ENCODE assay signal across 8 cellular contexts in the genomic region with DNA sequence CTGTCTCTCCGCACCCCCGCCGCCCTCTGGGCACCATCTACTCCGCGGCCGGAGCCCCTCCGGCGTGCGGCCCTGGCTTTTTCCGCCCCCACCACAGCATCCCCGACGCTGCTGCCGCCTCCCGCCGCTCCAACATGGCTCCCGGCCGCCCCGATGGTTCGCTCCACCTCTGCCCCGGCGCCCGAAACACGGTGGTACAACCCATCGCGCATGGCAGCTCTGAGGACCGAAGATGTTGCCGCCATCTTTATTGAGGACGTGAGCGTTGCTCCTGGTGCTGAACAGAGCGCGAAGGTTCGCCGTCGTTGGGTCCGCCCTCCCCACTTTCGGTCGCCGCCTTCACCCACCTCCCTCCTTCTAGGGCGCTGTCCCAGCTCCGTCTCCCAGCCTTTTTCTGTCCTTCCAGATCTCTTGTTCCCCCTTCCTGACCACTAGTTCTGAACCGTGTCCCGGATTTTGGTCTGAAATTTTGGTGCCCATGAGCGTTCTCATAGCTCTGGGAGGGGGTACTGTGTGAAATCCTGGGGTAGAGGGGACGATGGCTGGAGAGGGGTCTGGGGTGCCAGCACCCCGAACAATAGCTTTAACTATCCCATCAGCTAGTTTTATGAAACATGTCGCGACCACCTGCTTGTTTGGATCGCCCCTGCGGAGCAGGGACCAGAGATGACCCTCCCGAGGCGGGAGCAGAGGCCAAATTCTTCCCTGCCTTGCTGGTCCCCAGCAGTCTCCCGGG. TPM values are rescaled to one million over a fixed set of nuclear protein-coding genes. Genes with fewer than 3 reads are reported as not detected.
DNase-seq lines count a peak whose midpoint lies in the region; ATAC-seq, FAIRE-seq and TF ChIP-seq lines count a peak whose summit lies in the region.

A gene with protein sequence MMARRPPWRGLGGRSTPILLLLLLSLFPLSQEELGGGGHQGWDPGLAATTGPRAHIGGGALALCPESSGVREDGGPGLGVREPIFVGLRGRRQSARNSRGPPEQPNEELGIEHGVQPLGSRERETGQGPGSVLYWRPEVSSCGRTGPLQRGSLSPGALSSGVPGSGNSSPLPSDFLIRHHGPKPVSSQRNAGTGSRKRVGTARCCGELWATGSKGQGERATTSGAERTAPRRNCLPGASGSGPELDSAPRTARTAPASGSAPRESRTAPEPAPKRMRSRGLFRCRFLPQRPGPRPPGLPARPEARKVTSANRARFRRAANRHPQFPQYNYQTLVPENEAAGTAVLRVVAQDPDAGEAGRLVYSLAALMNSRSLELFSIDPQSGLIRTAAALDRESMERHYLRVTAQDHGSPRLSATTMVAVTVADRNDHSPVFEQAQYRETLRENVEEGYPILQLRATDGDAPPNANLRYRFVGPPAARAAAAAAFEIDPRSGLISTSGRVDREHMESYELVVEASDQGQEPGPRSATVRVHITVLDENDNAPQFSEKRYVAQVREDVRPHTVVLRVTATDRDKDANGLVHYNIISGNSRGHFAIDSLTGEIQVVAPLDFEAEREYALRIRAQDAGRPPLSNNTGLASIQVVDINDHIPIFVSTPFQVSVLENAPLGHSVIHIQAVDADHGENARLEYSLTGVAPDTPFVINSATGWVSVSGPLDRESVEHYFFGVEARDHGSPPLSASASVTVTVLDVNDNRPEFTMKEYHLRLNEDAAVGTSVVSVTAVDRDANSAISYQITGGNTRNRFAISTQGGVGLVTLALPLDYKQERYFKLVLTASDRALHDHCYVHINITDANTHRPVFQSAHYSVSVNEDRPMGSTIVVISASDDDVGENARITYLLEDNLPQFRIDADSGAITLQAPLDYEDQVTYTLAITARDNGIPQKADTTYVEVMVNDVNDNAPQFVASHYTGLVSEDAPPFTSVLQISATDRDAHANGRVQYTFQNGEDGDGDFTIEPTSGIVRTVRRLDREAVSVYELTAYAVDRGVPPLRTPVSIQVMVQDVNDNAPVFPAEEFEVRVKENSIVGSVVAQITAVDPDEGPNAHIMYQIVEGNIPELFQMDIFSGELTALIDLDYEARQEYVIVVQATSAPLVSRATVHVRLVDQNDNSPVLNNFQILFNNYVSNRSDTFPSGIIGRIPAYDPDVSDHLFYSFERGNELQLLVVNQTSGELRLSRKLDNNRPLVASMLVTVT (N-terminal part only) (minus strand): TSS at position 134 of the 736 bp plus-strand sequence. CDS start 252 bp downstream, outside the sequence.

- H3K9ac ChIP-seq in IMR-90 (ENCODE audit: low read depth, low read length): peak within 1 kb of the TSS; percentile 79

- no peaks in the 10 kb centered on the region for H3K27me3 ChIP-seq in IMR-90 (ENCODE audit: control insufficient read depth, insufficient read depth, low read length)
- no peaks in the 10 kb centered on the region for H3K27me3 ChIP-seq in RWPE2 (ENCODE audit: insufficient read depth, poor library complexity, severe bottlenecking)
- no peaks in the 10 kb centered on the region for H3K27me3 ChIP-seq in cardiac muscle cell

- H3K27ac Mint-ChIP-seq in activated naive CD8-positive, alpha-beta T cell treated with anti-CD3 and anti-CD28 coated beads, Interleukin-2, amount 10 ng/mL, durations not matched to agents 7 days and 5 days: peak within 1 kb of the TSS; percentile 84

- H2BK15ac ChIP-seq in IMR-90 (ENCODE audit: low read depth, low read length): peak within 1 kb of the TSS; percentile 67; the same call in 2 of the 3 replicates

- DNase-seq in Caki2 (ENCODE audit: low read depth) (peak; percentile 82), IMR-90 (peak; percentile 90), RWPE2 (ENCODE audit: low spot score) (peak; percentile 93), cardiac muscle cell (ENCODE audit: low read depth in 1 of 2, low spot score in 1 of 2) (peak; percentile 95 to 96), omental fat pad (ENCODE audit: low spot score) (no peak), urothelium cell line (ENCODE audit: low spot score) (peak; percentile 85)
- DNase-seq in activated naive CD8-positive, alpha-beta T cell treated with anti-CD3 and anti-CD28 coated beads, Interleukin-2, amount 10 ng/mL, durations not matched to agents 7 days and 5 days: peak; percentile 70

- peak within 1 kb of the TSS; percentile 95 for H4K91ac ChIP-seq in IMR-90 (ENCODE audit: insufficient read depth, low read depth, low read length)

- peak within 1 kb of the TSS; percentile 73 for H3K4me2 ChIP-seq in IMR-90 (ENCODE audit: low read depth, low read length)

- ATAC-seq in IMR-90 (ENCODE audit: low read depth): peak; percentile 47
- ATAC-seq in RWPE2 (ENCODE audit: low read depth): peak; percentile 52
- peak; percentile 41 for ATAC-seq in activated naive CD8-positive, alpha-beta T cell treated with anti-CD3 and anti-CD28 coated beads, Interleukin-2, amount 10 ng/mL, durations not matched to agents 7 days and 5 days (ENCODE audit: low read depth)
- ATAC-seq in omental fat pad (ENCODE audit: low FRiP score): peak; percentile 23
- ATAC-seq in HG03432 (IDR thresholded peaks at IDR 0.05; ENCODE audit: unreplicated experiment): no peak

- H3K9me3 ChIP-seq in IMR-90 (ENCODE audit: control insufficient read depth, insufficient read depth, low read length) (no peaks in the 10 kb centered on the region), RWPE2 (ENCODE audit: severe bottlenecking) (no peaks in the 10 kb centered on the region), cardiac muscle cell (ENCODE audit: low read depth) (no peaks in the 10 kb centered on the region)

- H4K5ac ChIP-seq in IMR-90 (ENCODE audit: low read depth, low read length): peak within 1 kb of the TSS; percentile 54

- intact Hi-C loops in IMR-90 (cut with micrococcal nuclease): loop anchor here (1.0 kb wide), 1 partner anchor 77 kb away; no protein-coding TSS in a partner anchor

- H3K18ac ChIP-seq in IMR-90 (ENCODE audit: low read depth, low read length): peak within 1 kb of the TSS; percentile 27

- peaks cover 5% of the 10 kb centered on the region for H3K9me1 ChIP-seq in IMR-90 (ENCODE audit: insufficient read depth, low read length)

- H3K36me3 ChIP-seq in IMR-90 (ENCODE audit: control insufficient read depth, insufficient read depth, low read length): no peaks in the 10 kb centered on the region
- H3K36me3 ChIP-seq in RWPE2 (ENCODE audit: low read depth): no peaks in the 10 kb centered on the region
- no peaks in the 10 kb centered on the region for H3K36me3 ChIP-seq in cardiac muscle cell

- peak within 1 kb of the TSS; percentile 92 for H3K27ac ChIP-seq in IMR-90 (ENCODE audit: insufficient read depth, low read length)
- peak within 1 kb of the TSS; percentile 88 for H3K27ac ChIP-seq in RWPE2 (ENCODE audit: poor library complexity, severe bottlenecking)
- H3K27ac ChIP-seq in cardiac muscle cell: peak within 1 kb of the TSS; percentile 98

- no peak for TF ChIP-seq RAD21 in IMR-90 (IDR thresholded peaks at IDR 0.05; ENCODE audit: low read length)

- H2AK9ac ChIP-seq in IMR-90 (replicated peaks; ENCODE audit: low read depth, low read length, poor library complexity): peak within 1 kb of the TSS; percentile 99

- peak within 1 kb of the TSS; percentile 82 for H3K4me3 Mint-ChIP-seq in activated naive CD8-positive, alpha-beta T cell treated with anti-CD3 and anti-CD28 coated beads, Interleukin-2, amount 10 ng/mL, durations not matched to agents 7 days and 5 days

- dilution Hi-C loops in IMR-90 (cut with HindIII; ENCODE audit: low sequenced_read_pairs, unreplicated experiment): no loop called here

- peak within 1 kb of the TSS; percentile 75 for H2BK120ac ChIP-seq in IMR-90 (ENCODE audit: low read depth, low read length)

- peak within 1 kb of the TSS; percentile 90 for H3K14ac ChIP-seq in IMR-90 (replicated peaks; ENCODE audit: low read depth, low read length)

- H3K36me3 Mint-ChIP-seq in activated naive CD8-positive, alpha-beta T cell treated with anti-CD3 and anti-CD28 coated beads, Interleukin-2, amount 10 ng/mL, durations not matched to agents 7 days and 5 days: no peaks in the 10 kb centered on the region

- BruUV-seq in IMR-90 (replicated peaks; lab: Mats Ljungman, UMichigan): no TSS peak

- H3K4me1 Mint-ChIP-seq in activated naive CD8-positive, alpha-beta T cell treated with anti-CD3 and anti-CD28 coated beads, Interleukin-2, amount 10 ng/mL, durations not matched to agents 7 days and 5 days: peaks cover 8% of the 10 kb centered on the region

- no peaks in the 10 kb centered on the region for H4K20me1 ChIP-seq in IMR-90 (ENCODE audit: insufficient read depth, low read length)

- no peaks in the 10 kb centered on the region for H3K9me3 Mint-ChIP-seq in activated naive CD8-positive, alpha-beta T cell treated with anti-CD3 and anti-CD28 coated beads, Interleukin-2, amount 10 ng/mL, durations not matched to agents 7 days and 5 days

- H3K27me3 Mint-ChIP-seq in activated naive CD8-positive, alpha-beta T cell treated with anti-CD3 and anti-CD28 coated beads, Interleukin-2, amount 10 ng/mL, durations not matched to agents 7 days and 5 days: peaks cover 8% of the 10 kb centered on the region

- H2BK20ac ChIP-seq in IMR-90 (ENCODE audit: low read depth, low read length): peak within 1 kb of the TSS; percentile 14; the same call in 1 of the 2 replicates

- peak within 1 kb of the TSS; percentile 91 for H2AFZ ChIP-seq in IMR-90 (replicated peaks; ENCODE audit: low read length, poor library complexity)

- peak within 1 kb of the TSS; percentile 48 for H2AK5ac ChIP-seq in IMR-90 (ENCODE audit: low read depth, low read length)

- H3K4me1 ChIP-seq in IMR-90 (ENCODE audit: control insufficient read depth, insufficient read depth, low read length): no peaks in the 10 kb centered on the region; the same call in 1 of the 2 replicates
- H3K4me1 ChIP-seq in RWPE2 (ENCODE audit: insufficient read depth, poor library complexity, severe bottlenecking): no peaks in the 10 kb centered on the region
- no peaks in the 10 kb centered on the region for H3K4me1 ChIP-seq in cardiac muscle cell (ENCODE audit: low read depth)

- H3K4ac ChIP-seq in IMR-90 (ENCODE audit: low read depth, low read length): peak within 1 kb of the TSS; percentile 91

- H3K56ac ChIP-seq in IMR-90 (ENCODE audit: extremely low read depth, insufficient read depth, low read length): peak within 1 kb of the TSS; percentile 89

- H3K4me3 ChIP-seq in IMR-90 (ENCODE audit: insufficient read depth, low read depth, low read length) (peak within 1 kb of the TSS; percentile 56), RWPE2 (ENCODE audit: severe bottlenecking) (peak within 1 kb of the TSS; percentile 43), cardiac muscle cell (peak within 1 kb of the TSS; percentile 49)

- H2BK5ac ChIP-seq in IMR-90 (ENCODE audit: low read depth, low read length, poor library complexity, severe bottlenecking): peak within 1 kb of the TSS; percentile 75

- H3K79me1 ChIP-seq in IMR-90 (ENCODE audit: low read depth in 1 of 2, low read length in 2 of 2): peaks cover 0 to 5% of the 10 kb centered on the region in 2 experiments; a peak in 1 of 4 replicates

- CTCF ChIA-PET in IMR-90 (lab: Yijun Ruan, JAX): interaction anchor here (0.7 to 2.0 kb wide), 4 partner anchors 23 to 65 kb away, joined by 3 to 5 read pairs (median 4); partner anchors contain the start of genes NCKIPSD and SLC26A6

- peak; percentile 49; the same call in 1 of the 2 replicates for TF ChIP-seq POLR2A in IMR-90 (IDR thresholded peaks at IDR 0.05; ENCODE audit: low read depth, low read length)

- peak; percentile 95 for FAIRE-seq in urothelium cell line (lab: Jason Lieb, UNC)

- POLR2A ChIA-PET in IMR-90 (lab: Charles Lee; ENCODE audit: unreplicated experiment): interaction anchor here (0.6 to 0.8 kb wide), 2 partner anchors 38 to 65 kb away, joined by 15 to 18 read pairs; no protein-coding TSS in a partner anchor
- POLR2A ChIA-PET in activated naive CD8-positive, alpha-beta T cell treated with anti-CD3 and anti-CD28 coated beads, Interleukin-2, amount 10 ng/mL, durations not matched to agents 7 days and 5 days (lab: Charles Lee): interaction anchor here (0.6 to 1.6 kb wide), 2 partner anchors 11 to 329 kb away, joined by 3 to 5 read pairs; no protein-coding TSS in a partner anchor

- TF ChIP-seq CTCF in IMR-90 (conservative IDR thresholded peaks at IDR 0.05; ENCODE audit: low read depth, low read length) (no peak), RWPE2 (IDR thresholded peaks at IDR 0.05; ENCODE audit: poor library complexity, severe bottlenecking) (no peak), cardiac muscle cell (IDR thresholded peaks at IDR 0.05; ENCODE audit: low read depth, low read length) (no peak), omental fat pad (IDR thresholded peaks at IDR 0.05) (no peak)

- H3K23ac ChIP-seq in IMR-90 (ENCODE audit: low read depth, low read length): peak within 1 kb of the TSS; percentile 80

- 0% methylated on average over 18 of the region's 52 CpGs; no CpG with 5 or more reads in 1 of the 2 experiments for WGBS in IMR-90 (ENCODE audit: extremely low coverage in 2 of 2, insufficient read length in 1 of 2), 2 experiments

- in situ Hi-C loops in Caki2 (cut with HindIII; ENCODE audit: low pct_unique_long_range_greater_than_20kb, low sequenced_read_pairs): no loop called here
- in situ Hi-C loops in IMR-90 (cut with MboI; ENCODE audit: low sequenced_read_pairs): loop anchor here (10.0 kb wide), 1 partner anchor 198 kb away; a partner anchor contains a TSS

- peak within 1 kb of the TSS; percentile 67 to 94 for H4K8ac ChIP-seq in IMR-90 (ENCODE audit: low read depth in 2 of 2, low read length in 2 of 2)

RNA-seq across cellular contexts. Expression of the gene that starts here (rescaled TPM):
- total RNA-seq in Caki2 (2014; rRNA removed; shearing (Covaris generic); ENCODE audit: low replicate concordance): 2.1 and 3.6 TPM in 2 replicates
- total RNA-seq in IMR-90 (2012; rRNA removed): 0.18 and 0.28 TPM in 2 replicates
- polyA plus RNA-seq in IMR-90 (2012; rRNA removed): 0.59 and 0.63 TPM in 2 replicates
- polyA plus RNA-seq in IMR-90 (2012; cell fraction: cytosol; rRNA removed): 0.21 and 0.46 TPM in 2 replicates
- 2.5 and 3.7 TPM in 2 replicates for polyA plus RNA-seq in IMR-90 (2012; cell fraction: nucleus; rRNA removed; ENCODE audit: low replicate concordance)
- 10 to 100 TPM; 15.6 to 16.2 TPM for total RNA-seq in activated naive CD8-positive, alpha-beta T cell treated with anti-CD3 and anti-CD28 coated beads, Interleukin-2, amount 10 ng/mL, durations not matched to agents 7 days and 5 days
- 5.4 and 5.9 TPM in 2 replicates for total RNA-seq in cardiac muscle cell
- 3.1 and 3.4 TPM in 2 replicates for polyA plus RNA-seq in cardiac muscle cell
- total RNA-seq in omental fat pad: 1 to 10 TPM in 2 of 4 donors, under 1 TPM in 2; 0.48 to 2.2 (median 1.1) TPM
